ENCODE assay signal across 26 cellular contexts in genomic region chr13:76027131-76027530, GRCh38.
A peak's percentile ranks its signal among the peaks of the same experiment; 100 is the strongest.
DNase-seq lines count a peak whose midpoint lies in the region; ATAC-seq, FAIRE-seq and TF ChIP-seq lines count a peak whose summit lies in the region.
"Had no signal": no experiment of that assay in that cellular context is flagged by ENCODE, and none has a peak within 500 bp of the region (broad histone marks: within the 10 kb centered on the region; RNA-seq: fewer than 3 reads in every experiment).

No MANE protein-coding gene starts in this region.

- in situ Hi-C loops in K562 (cut with MboI) = no loop called here

- no peak for ATAC-seq in K562
- ATAC-seq: CD8-positive, alpha-beta T cell; PC-3; Right ventricle myocardium inferior had no signal

- H2AFZ ChIP-seq in K562 (ENCODE audit: low read depth, low read length) (peak overlapping the region; percentile 70; the same call in 1 of the 2 replicates), smooth muscle cell (ENCODE audit: low read depth) (peak overlapping the region; percentile 55)

- H3K27me3 Mint-ChIP-seq in activated CD4-positive, alpha-beta memory T cell treated with anti-CD3 and anti-CD28 coated beads, Interleukin-2, amount 10 ng/mL, durations not matched to agents 7 days and 5 days = peaks cover 1% of the 10 kb centered on the region
- H3K27me3 Mint-ChIP-seq: B cell had no signal

- no peaks in the 10 kb centered on the region for H3K79me2 ChIP-seq in K562 (ENCODE audit: control insufficient read depth, insufficient read depth, low read length)
- no peaks in the 10 kb centered on the region for H3K79me2 ChIP-seq in smooth muscle cell (ENCODE audit: low read depth)

- intact Hi-C loops in K562 (cut with micrococcal nuclease) = no loop called here

- H4K20me1 ChIP-seq in K562 (replicated peaks; ENCODE audit: control insufficient read depth, insufficient read depth, low read length) (no peaks in the 10 kb centered on the region), smooth muscle cell (ENCODE audit: low read depth) (no peaks in the 10 kb centered on the region)

- H3K27ac ChIP-seq in K562 (ENCODE audit: extremely low read depth, low read depth, low read length) = no peak overlapping the region
- peak overlapping the region; percentile 43 for H3K27ac ChIP-seq in smooth muscle cell (ENCODE audit: low read depth)
- H3K27ac ChIP-seq in Peyer's patch = no peak overlapping the region
- H3K27ac ChIP-seq: C4-2B, KMS-11, SJSA1 had no signal

- POLR2A ChIA-PET in K562 (lab: Yijun Ruan, JAX) = no interaction called here
- POLR2A ChIA-PET in activated CD4-positive, alpha-beta memory T cell treated with anti-CD3 and anti-CD28 coated beads, Interleukin-2, amount 10 ng/mL, durations not matched to agents 7 days and 5 days (lab: Charles Lee) = no interaction called here

- 78% methylated on average over 1 of the region's 2 CpGs for WGBS in K562 (ENCODE audit: insufficient coverage, low coverage, missing lambda C conversion rate)
- 15% methylated on average over 2 of the region's 2 CpGs for WGBS in smooth muscle cell (ENCODE audit: low lambda C conversion rate)

- TF ChIP-seq EP300 in K562 (IDR thresholded peaks at IDR 0.05; ENCODE audit: low read length) = no peak

- TF ChIP-seq RAD21 in K562 (CRISPR knock-in tag; conservative IDR thresholded peaks at IDR 0.05 in 1 of 2, IDR thresholded peaks at IDR 0.05 in 1 of 2) = no peak

- H3K27ac Mint-ChIP-seq in activated CD4-positive, alpha-beta memory T cell treated with anti-CD3 and anti-CD28 coated beads, Interleukin-2, amount 10 ng/mL, durations not matched to agents 7 days and 5 days = no peak overlapping the region
- H3K27ac Mint-ChIP-seq: B cell; CD8-positive, alpha-beta T cell; H9 had no signal

- no peak overlapping the region for H3K4me3 Mint-ChIP-seq in activated CD4-positive, alpha-beta memory T cell treated with anti-CD3 and anti-CD28 coated beads, Interleukin-2, amount 10 ng/mL, durations not matched to agents 7 days and 5 days
- H3K4me3 Mint-ChIP-seq: B cell; CD8-positive, alpha-beta T cell; H9 had no signal

- peak; percentile 14 for FAIRE-seq in GM12892 (lab: Jason Lieb, UNC)
- FAIRE-seq in K562 (lab: Jason Lieb, UNC) = no peak
- FAIRE-seq: GM19239 had no signal

- CTCF ChIA-PET in K562 (lab: Yijun Ruan, JAX; ENCODE audit: low intra/inter-chr PET ratio) = no interaction called here
- CTCF ChIA-PET in activated CD4-positive, alpha-beta memory T cell treated with anti-CD3 and anti-CD28 coated beads, Interleukin-2, amount 10 ng/mL, durations not matched to agents 7 days and 5 days (lab: Charles Lee) = no interaction called here

- no peaks in the 10 kb centered on the region for H3K9me1 ChIP-seq in K562 (ENCODE audit: control insufficient read depth, insufficient read depth, low read length)

- H3K27me3 ChIP-seq in K562 (ENCODE audit: control insufficient read depth in 2 of 2, insufficient read depth in 2 of 2, low read length in 2 of 2) (no peaks in the 10 kb centered on the region), smooth muscle cell (ENCODE audit: low read depth) (no peaks in the 10 kb centered on the region), Peyer's patch (no peaks in the 10 kb centered on the region)
- H3K27me3 ChIP-seq: SJSA1 had no signal

- no peak overlapping the region for H3K9ac ChIP-seq in K562 (ENCODE audit: insufficient read depth in 1 of 2, low read depth in 2 of 2, low read length in 2 of 2)
- H3K9ac ChIP-seq in smooth muscle cell (ENCODE audit: low read depth) = no peak overlapping the region
- H3K9ac ChIP-seq: KMS-11 had no signal

- H3K4me3 ChIP-seq in K562 (no peak overlapping the region), smooth muscle cell (no peak overlapping the region), Peyer's patch (no peak overlapping the region)
- H3K4me3 ChIP-seq: SJSA1 had no signal

- TF ChIP-seq POLR2A in GM12892 (IDR thresholded peaks at IDR 0.05; ENCODE audit: low read depth, low read length) = no peak
- TF ChIP-seq POLR2A in K562 (conservative IDR thresholded peaks at IDR 0.05) = no peak
- no peak for TF ChIP-seq POLR2A in Peyer's patch (IDR thresholded peaks at IDR 0.05)

- TF ChIP-seq CTCF in K562 (IDR thresholded peaks at IDR 0.05 in 2 of 3, conservative IDR thresholded peaks at IDR 0.05 in 1 of 3; ENCODE audit: insufficient read depth in 2 of 3, low read depth in 1 of 3, low read length in 3 of 3) (no peak), smooth muscle cell (IDR thresholded peaks at IDR 0.05; ENCODE audit: borderline replicate concordance, insufficient read depth, poor library complexity, severe bottlenecking) (no peak), Peyer's patch (IDR thresholded peaks at IDR 0.05) (no peak)

- DNase-seq in GM12892 (ENCODE audit: insufficient read length) (no peak), K562 (ENCODE audit: extremely low read depth in 1 of 4, low spot score in 3 of 4) (no peak), iPS-NIHi11 (ENCODE audit: low spot score) (peak; percentile 37), smooth muscle cell (lab: John Stamatoyannopoulos, UW; ENCODE audit: unreplicated experiment) (no peak), Peyer's patch (no peak), cortex of kidney (lab: John Stamatoyannopoulos, UW) (no peak)
- DNase-seq in activated CD4-positive, alpha-beta memory T cell treated with anti-CD3 and anti-CD28 coated beads, Interleukin-2, amount 10 ng/mL, durations not matched to agents 7 days and 5 days = no peak
- DNase-seq: CD8-positive, alpha-beta T cell; DMS 273 treated with DMSO at 0.1 percent for 48 hours; DMS79 treated with DMSO at 0.1 percent for 48 hours; H9; IMR-90; NCI-H1048; NCI-H1436; NCI-H187; NCI-H2081 treated with DMSO at 0.1 percent for 48 hours; NCI-H446; NCI-H524 treated with DMSO at 0.1 percent for 48 hours; NCI-H774; PC-3 had no signal

- no peaks in the 10 kb centered on the region for H3F3A ChIP-seq in smooth muscle cell (ENCODE audit: low read depth)

- H3K9me3 ChIP-seq in K562 (replicated peaks; ENCODE audit: control insufficient read depth, insufficient read depth, low read depth, low read length) (0 out of 2 replicates have a peak, but pooled peaks cover 1% of the 10 kb centered on the region), smooth muscle cell (replicated peaks; ENCODE audit: low read depth) (no peaks in the 10 kb centered on the region), Peyer's patch (no peaks in the 10 kb centered on the region)
- H3K9me3 ChIP-seq: SJSA1 had no signal

- no TSS peak for BruUV-seq in K562 (replicated peaks; lab: Mats Ljungman, UMichigan)

- H3K4me2 ChIP-seq in K562 (ENCODE audit: insufficient read depth, low read length) (no peak overlapping the region), smooth muscle cell (no peak overlapping the region)
- H3K4me2 ChIP-seq: KMS-11 had no signal

- H3K9me3 Mint-ChIP-seq in activated CD4-positive, alpha-beta memory T cell treated with anti-CD3 and anti-CD28 coated beads, Interleukin-2, amount 10 ng/mL, durations not matched to agents 7 days and 5 days = no peaks in the 10 kb centered on the region
- H3K9me3 Mint-ChIP-seq: CD8-positive, alpha-beta T cell; H9 had no signal

- H3K36me3 ChIP-seq in K562 (ENCODE audit: control insufficient read depth, insufficient read depth, low read length) (no peaks in the 10 kb centered on the region), smooth muscle cell (ENCODE audit: low read depth) (no peaks in the 10 kb centered on the region), Peyer's patch (no peaks in the 10 kb centered on the region)
- H3K36me3 ChIP-seq: SJSA1 had no signal

- H3K36me3 Mint-ChIP-seq in activated CD4-positive, alpha-beta memory T cell treated with anti-CD3 and anti-CD28 coated beads, Interleukin-2, amount 10 ng/mL, durations not matched to agents 7 days and 5 days (ENCODE audit: low read depth) = no peaks in the 10 kb centered on the region
- H3K36me3 Mint-ChIP-seq: CD8-positive, alpha-beta T cell had no signal

- H3K4me1 Mint-ChIP-seq in activated CD4-positive, alpha-beta memory T cell treated with anti-CD3 and anti-CD28 coated beads, Interleukin-2, amount 10 ng/mL, durations not matched to agents 7 days and 5 days = no peaks in the 10 kb centered on the region
- H3K4me1 Mint-ChIP-seq: B cell had no signal

- H3K4me1 ChIP-seq in K562 (replicated peaks in 1 of 2; ENCODE audit: control insufficient read depth in 2 of 2, insufficient read depth in 2 of 2, low read length in 2 of 2) (peaks cover 0 to 6% of the 10 kb centered on the region in 2 experiments; a peak in 1 of 5 replicates), smooth muscle cell (ENCODE audit: low read depth) (peaks cover 3% of the 10 kb centered on the region), Peyer's patch (no peaks in the 10 kb centered on the region)
- H3K4me1 ChIP-seq: SJSA1 had no signal

TF ChIP-seq in K562, 482 proteins besides CTCF, POLR2A, EP300 and RAD21 (continues in another document):
- no peak for TF ChIP-seq ZNF512 (tag; IDR thresholded peaks at IDR 0.05)
- TF ChIP-seq CXXC5 (CRISPR knock-in tag; IDR thresholded peaks at IDR 0.05) = no peak
- TF ChIP-seq ARID2 (IDR thresholded peaks at IDR 0.05) = no peak
- no peak for TF ChIP-seq ZZZ3 (IDR thresholded peaks at IDR 0.05)
- TF ChIP-seq POLR2AphosphoS2 (IDR thresholded peaks at IDR 0.05; ENCODE audit: low read length) = no peak
- no peak for TF ChIP-seq ELF1 (tag; IDR thresholded peaks at IDR 0.05)
- TF ChIP-seq HSF4 (CRISPR knock-in tag; IDR thresholded peaks at IDR 0.05; ENCODE audit: borderline replicate concordance) = no peak
- TF ChIP-seq ZNF431 (CRISPR knock-in tag; IDR thresholded peaks at IDR 0.05) = no peak
- no peak for TF ChIP-seq FOXA1 (IDR thresholded peaks at IDR 0.05; ENCODE audit: borderline replicate concordance)
- TF ChIP-seq SNIP1 (IDR thresholded peaks at IDR 0.05; ENCODE audit: low read depth) = no peak
- no peak for TF ChIP-seq ZNF146 (CRISPR knock-in tag; IDR thresholded peaks at IDR 0.05; ENCODE audit: unreplicated experiment)
